In genomic region chr7:80488851-80489370, GRCh38 we compare ENCODE assay signal across 19 cellular contexts. TPM values are rescaled to one million over a fixed set of nuclear protein-coding genes. Genes with fewer than 3 reads are reported as not detected.
DNase-seq lines count a peak whose midpoint lies in the region; ATAC-seq and TF ChIP-seq lines count a peak whose summit lies in the region.
"Had no signal": no experiment of that assay in that cellular context is flagged by ENCODE, and none has a peak within 500 bp of the region (broad histone marks: within the 10 kb centered on the region; RNA-seq: fewer than 3 reads in every experiment).

No MANE protein-coding gene starts in this region.

- H3K9ac ChIP-seq in iPS-18a (ENCODE audit: low read length) (no peak overlapping the region), smooth muscle cell (ENCODE audit: low read depth) (no peak overlapping the region)

- intact Hi-C loops in Right ventricle myocardium superior (cut with DNase I) (loop anchor here (10.0 kb wide), 1 partner anchor 116 kb away; no protein-coding TSS in a partner anchor), right cardiac atrium (cut with DNase I) (loop anchor here in 1 of 4 donors (10.0 kb wide), 1 partner anchor 146 kb away; the partner anchor contains the start of gene CD36), uterus (cut with DNase I; ENCODE audit: low total_unique reads) (no loop called here)

- H2AFZ ChIP-seq in smooth muscle cell (ENCODE audit: low read depth): no peak overlapping the region

- TF ChIP-seq POLR2A in uterus (IDR thresholded peaks at IDR 0.05): no peak

- no peaks in the 10 kb centered on the region for H3K9me3 ChIP-seq in right cardiac atrium (ENCODE audit: control insufficient read depth, low read length)
- H3K9me3 ChIP-seq in iPS-18a (ENCODE audit: control insufficient read depth, low read depth, low read length): no peaks in the 10 kb centered on the region
- H3K9me3 ChIP-seq in smooth muscle cell (replicated peaks; ENCODE audit: low read depth): no peaks in the 10 kb centered on the region
- no peaks in the 10 kb centered on the region for H3K9me3 ChIP-seq in uterus

- H3K4me1 ChIP-seq in right cardiac atrium (ENCODE audit: control insufficient read depth, insufficient read depth, low read length): no peaks in the 10 kb centered on the region
- peaks cover 32% of the 10 kb centered on the region for H3K4me1 ChIP-seq in iPS-18a (ENCODE audit: control insufficient read depth, low read depth, low read length)
- no peaks in the 10 kb centered on the region for H3K4me1 ChIP-seq in smooth muscle cell (ENCODE audit: low read depth)
- H3K4me1 ChIP-seq in uterus: no peaks in the 10 kb centered on the region

- no peaks in the 10 kb centered on the region for H3K79me2 ChIP-seq in smooth muscle cell (ENCODE audit: low read depth)

- H3K4me3 ChIP-seq in right cardiac atrium (ENCODE audit: low read length) (no peak overlapping the region), iPS-18a (ENCODE audit: low read length) (peak overlapping the region; percentile 21), smooth muscle cell (no peak overlapping the region), uterus (no peak overlapping the region)

- H3K27ac ChIP-seq in right cardiac atrium (ENCODE audit: low read length) (no peak overlapping the region), iPS-18a (ENCODE audit: low read length) (no peak overlapping the region), smooth muscle cell (ENCODE audit: low read depth) (peak overlapping the region; percentile 30), uterus (no peak overlapping the region)
- H3K27ac ChIP-seq: C4-2B had no signal

- no peaks in the 10 kb centered on the region for H3F3A ChIP-seq in smooth muscle cell (ENCODE audit: low read depth)

- DNase-seq in Right ventricle myocardium superior: no peak
- DNase-seq in right cardiac atrium: no peak
- peak; percentile 77 for DNase-seq in LoVo (ENCODE audit: low spot score)
- DNase-seq in smooth muscle cell (lab: John Stamatoyannopoulos, UW; ENCODE audit: unreplicated experiment): no peak
- DNase-seq in uterus: no peak
- DNase-seq: 8988T, H7, Kasumi-1, NCI-H1930, NCI-H2171, NCI-H82, SHP77 had no signal

- WGBS in right cardiac atrium: 55% methylated on average over 5 of the region's 5 CpGs
- WGBS in smooth muscle cell (ENCODE audit: low lambda C conversion rate): 68% methylated on average over 5 of the region's 5 CpGs

- TF ChIP-seq CTCF in smooth muscle cell (IDR thresholded peaks at IDR 0.05; ENCODE audit: borderline replicate concordance, insufficient read depth, poor library complexity, severe bottlenecking) (no peak), uterus (IDR thresholded peaks at IDR 0.05) (no peak)

- H3K4me2 ChIP-seq in smooth muscle cell: no peak overlapping the region

- H3K27me3 ChIP-seq in right cardiac atrium (ENCODE audit: control insufficient read depth, insufficient read depth) (no peaks in the 10 kb centered on the region), iPS-18a (ENCODE audit: control insufficient read depth, insufficient read depth, low read length) (no peaks in the 10 kb centered on the region), smooth muscle cell (ENCODE audit: low read depth) (no peaks in the 10 kb centered on the region), uterus (no peaks in the 10 kb centered on the region)

- H3K36me3 ChIP-seq in iPS-18a (ENCODE audit: control insufficient read depth, low read depth, low read length) (no peaks in the 10 kb centered on the region), smooth muscle cell (ENCODE audit: low read depth) (no peaks in the 10 kb centered on the region), uterus (no peaks in the 10 kb centered on the region)

- H4K20me1 ChIP-seq in smooth muscle cell (ENCODE audit: low read depth): no peaks in the 10 kb centered on the region

- ATAC-seq in Right ventricle myocardium superior (ENCODE audit: poor library complexity): peak; percentile 20
- no peak for ATAC-seq in right cardiac atrium
- no peak for ATAC-seq in GM18907 (IDR thresholded peaks at IDR 0.05; ENCODE audit: unreplicated experiment)
- ATAC-seq in HG03565 (IDR thresholded peaks at IDR 0.05; ENCODE audit: unreplicated experiment): no peak
- ATAC-seq: Panc1 had no signal

RNA-seq across cellular contexts. Expression of gene GNAT3, which starts 23.0 kb away (rescaled TPM):
- total RNA-seq in Right ventricle myocardium superior: not detected
- not detected for total RNA-seq in right cardiac atrium
- polyA plus RNA-seq in right cardiac atrium: not detected
- not detected in 2 replicates for total RNA-seq in smooth muscle cell
- not detected in 2 replicates for polyA plus RNA-seq in smooth muscle cell
- not detected for total RNA-seq in uterus
- total RNA-seq: G401, H7, NCI-H460 had no signal
